14 cellular contexts compared by ENCODE assay signal in genomic region chr4:83036991-83037390, GRCh38. TPM values are rescaled to one million over a fixed set of nuclear protein-coding genes. Genes with fewer than 3 reads are reported as not detected.
DNase-seq lines count a peak whose midpoint lies in the region; ATAC-seq and TF ChIP-seq lines count a peak whose summit lies in the region.
"Had no signal": no experiment of that assay in that cellular context is flagged by ENCODE, and none has a peak within 500 bp of the region (broad histone marks: within the 10 kb centered on the region; RNA-seq: fewer than 3 reads in every experiment).

No MANE protein-coding gene starts in this region.

- no peak for TF ChIP-seq CTCF in KMS-11 (conservative IDR thresholded peaks at IDR 0.05; ENCODE audit: low read depth, low read length)

- H2BK12ac ChIP-seq in mesenchymal stem cell (ENCODE audit: low read length in 2 of 2) = no peak overlapping the region

- peaks cover 15 to 24% (median 19%) of the 10 kb centered on the region in 10 experiments for H3K4me1 ChIP-seq in BLaER1 treated with 17β-estradiol and CSF1 and Interleukin-3, amounts not matched to agents 10 nM and 100 nM
- peaks cover 17% of the 10 kb centered on the region for H3K4me1 ChIP-seq in KMS-11 (ENCODE audit: low read depth, poor library complexity, severe bottlenecking)
- H3K4me1 ChIP-seq in adipocyte (ENCODE audit: control insufficient read depth, insufficient read depth, low read length) = peaks cover 16% of the 10 kb centered on the region
- peaks cover 2% of the 10 kb centered on the region for H3K4me1 ChIP-seq in mesenchymal stem cell (ENCODE audit: control insufficient read depth, insufficient read depth, low read depth, low read length)

- H3K4me2 ChIP-seq in BLaER1 treated with 17β-estradiol and CSF1 and Interleukin-3, amounts not matched to agents 10 nM and 100 nM = peak overlapping the region; percentile 19 to 96 (median 90); a peak in 21 of 22 replicates
- H3K4me2 ChIP-seq in KMS-11 = peak overlapping the region; percentile 55; the same call in 1 of the 2 replicates
- no peak overlapping the region for H3K4me2 ChIP-seq in mesenchymal stem cell (ENCODE audit: low read length, poor library complexity, severe bottlenecking)

- WGBS in mesenchymal stem cell = 93% methylated on average over 4 of the region's 4 CpGs

- no peaks in the 10 kb centered on the region for H3K27me3 ChIP-seq in BLaER1 treated with 17β-estradiol and CSF1 and Interleukin-3, amounts not matched to agents 10 nM and 100 nM
- no peaks in the 10 kb centered on the region for H3K27me3 ChIP-seq in KMS-11 (ENCODE audit: insufficient read depth, low read depth)
- no peaks in the 10 kb centered on the region for H3K27me3 ChIP-seq in adipocyte (replicated peaks; ENCODE audit: control insufficient read depth, insufficient read depth, low read length)
- no peaks in the 10 kb centered on the region for H3K27me3 ChIP-seq in mesenchymal stem cell (ENCODE audit: control insufficient read depth in 1 of 2, insufficient read depth in 1 of 2, low read length in 2 of 2)
- no peaks in the 10 kb centered on the region for H3K27me3 ChIP-seq in H7 (ENCODE audit: control insufficient read depth, insufficient read depth, low read length)

- no peak overlapping the region for H3K27ac ChIP-seq in BLaER1 treated with 17β-estradiol and CSF1 and Interleukin-3, amounts not matched to agents 10 nM and 100 nM
- H3K27ac ChIP-seq in KMS-11 (no peak overlapping the region), mesenchymal stem cell (ENCODE audit: low read length, poor library complexity, severe bottlenecking) (no peak overlapping the region)

- H3K36me3 ChIP-seq in BLaER1 treated with 17β-estradiol and CSF1 and Interleukin-3, amounts not matched to agents 10 nM and 100 nM = peaks cover 0 to 19% (median 8%) of the 10 kb centered on the region in 11 experiments; a peak in 8 of 22 replicates
- H3K36me3 ChIP-seq in KMS-11 (ENCODE audit: insufficient read depth) (no peaks in the 10 kb centered on the region), adipocyte (ENCODE audit: control insufficient read depth, insufficient read depth, low read length, severe bottlenecking) (no peaks in the 10 kb centered on the region), mesenchymal stem cell (ENCODE audit: control insufficient read depth in 1 of 2, insufficient read depth in 2 of 2, low read depth in 1 of 2, low read length in 2 of 2) (peaks cover 0 to under 1% of the 10 kb centered on the region in 2 experiments), H7 (replicated peaks; ENCODE audit: control insufficient read depth, insufficient read depth, low read length) (no peaks in the 10 kb centered on the region)

- no peak overlapping the region for H3K18ac ChIP-seq in mesenchymal stem cell (ENCODE audit: low read depth in 1 of 2, low read length in 2 of 2)

- H2BK120ac ChIP-seq in mesenchymal stem cell (ENCODE audit: low read depth, low read length) = no peak overlapping the region

- peak overlapping the region in 4 of 11 experiments; percentile 8 to 84 (median 28); a peak in 5 of 22 replicates for H3K9ac ChIP-seq in BLaER1 treated with 17β-estradiol and CSF1 and Interleukin-3, amounts not matched to agents 10 nM and 100 nM
- H3K9ac ChIP-seq in KMS-11 = no peak overlapping the region
- peak overlapping the region; percentile 93 for H3K9ac ChIP-seq in adipocyte (ENCODE audit: low read length)
- H3K9ac ChIP-seq in mesenchymal stem cell (ENCODE audit: low read length) = peak overlapping the region; percentile 94

- no peak overlapping the region for H3K14ac ChIP-seq in mesenchymal stem cell (ENCODE audit: low read length in 2 of 2)

- no peak overlapping the region for H3K4ac ChIP-seq in mesenchymal stem cell (ENCODE audit: low read depth in 1 of 2, low read length in 2 of 2)

- H3K4me3 ChIP-seq in BLaER1 treated with 17β-estradiol and CSF1 and Interleukin-3, amounts not matched to agents 10 nM and 100 nM = no peak overlapping the region; a peak in 1 of 20 replicates
- H3K4me3 ChIP-seq in KMS-11 (IDR thresholded peaks at IDR 0.05; ENCODE audit: insufficient read depth, low read depth, low read length) (no peak overlapping the region), adipocyte (ENCODE audit: low read length) (peak overlapping the region; percentile 46), mesenchymal stem cell (ENCODE audit: insufficient read depth in 1 of 2, low read depth in 1 of 2, low read length in 2 of 2) (peak overlapping the region in 1 of 2 experiments; percentile 86), H7 (ENCODE audit: insufficient read depth, low read depth, low read length) (no peak overlapping the region)

- no peak overlapping the region for H3K23ac ChIP-seq in mesenchymal stem cell (ENCODE audit: low read length in 2 of 2)

- peaks cover 53% of the 10 kb centered on the region for H3K79me2 ChIP-seq in KMS-11 (ENCODE audit: insufficient read depth, low read depth)

- no peak overlapping the region for H2BK15ac ChIP-seq in mesenchymal stem cell (ENCODE audit: low read depth, poor library complexity, severe bottlenecking)

- ATAC-seq in activated CD4-positive, CD25-positive, alpha-beta regulatory T cell treated with anti-CD3 and anti-CD28 coated beads, Interleukin-2, amount 50 U/mL, for 24 hours = no peak
- no peak for ATAC-seq in GM18858 (IDR thresholded peaks at IDR 0.05; ENCODE audit: unreplicated experiment)

- no peak overlapping the region for H2BK5ac ChIP-seq in mesenchymal stem cell (ENCODE audit: low read depth, low read length, poor library complexity, severe bottlenecking)

- DNase-seq in adipocyte (ENCODE audit: low read depth) = no peak
- DNase-seq in mesenchymal stem cell = no peak
- DNase-seq in H7 = no peak
- no peak for DNase-seq in KG1 (lab: John Stamatoyannopoulos, UW)
- DNase-seq: activated gamma-delta T cell; Caco-2; dermis blood vessel endothelial cell; NCI-H1417; occipital lobe; stimulated activated CD4-positive, alpha-beta T cell treated with anti-CD3 and anti-CD28 coated beads, Interleukin-4, amount 100 ng/mL, for 4 hours had no signal

- H3K9me3 ChIP-seq in BLaER1 treated with 17β-estradiol and CSF1 and Interleukin-3, amounts not matched to agents 10 nM and 100 nM (replicated peaks in 1 of 11) = no peaks in the 10 kb centered on the region
- H3K9me3 ChIP-seq in adipocyte (ENCODE audit: control insufficient read depth, low read length) (no peaks in the 10 kb centered on the region), mesenchymal stem cell (ENCODE audit: control insufficient read depth, low read length) (no peaks in the 10 kb centered on the region)
- H3K9me3 ChIP-seq: Caco-2 had no signal

- H2AFZ ChIP-seq in KMS-11 (ENCODE audit: low read depth) (no peak overlapping the region), mesenchymal stem cell (ENCODE audit: low read depth, low read length) (no peak overlapping the region)

- H4K8ac ChIP-seq in mesenchymal stem cell (ENCODE audit: low read length) = no peak overlapping the region

- no peak overlapping the region for H4K91ac ChIP-seq in mesenchymal stem cell (ENCODE audit: low read length)

- no peak overlapping the region for H2AK5ac ChIP-seq in mesenchymal stem cell (ENCODE audit: low read length, severe bottlenecking)

- peaks cover 0 to 36% (median 5%) of the 10 kb centered on the region in 11 experiments; a peak in 7 of 22 replicates for H4K20me1 ChIP-seq in BLaER1 treated with 17β-estradiol and CSF1 and Interleukin-3, amounts not matched to agents 10 nM and 100 nM
- H4K20me1 ChIP-seq in KMS-11 (ENCODE audit: insufficient read depth) = no peaks in the 10 kb centered on the region

- H3K79me1 ChIP-seq in mesenchymal stem cell (replicated peaks; ENCODE audit: low read length, poor library complexity, severe bottlenecking) = peaks cover 11% of the 10 kb centered on the region

RNA-seq across cellular contexts. Expression of gene COPS4, which starts 2.0 kb away (rescaled TPM):
- 41.8 TPM for polyA plus RNA-seq in mesenchymal stem cell (2013, experiment 1 of 2)
- polyA plus RNA-seq in mesenchymal stem cell (2013, experiment 2 of 2) = 42.4 TPM
- total RNA-seq in H7 (2014; rRNA removed; shearing (Covaris generic)) = 77.9 and 89.0 TPM in 2 replicates

RNA-seq across cellular contexts. Expression of gene LIN54, which starts 26.4 kb away (rescaled TPM):
- 8.7 TPM for polyA plus RNA-seq in mesenchymal stem cell (2013, experiment 1 of 2)
- 8.6 TPM for polyA plus RNA-seq in mesenchymal stem cell (2013, experiment 2 of 2)
- total RNA-seq in H7 (2014; rRNA removed; shearing (Covaris generic)) = 11.4 and 13.0 TPM in 2 replicates
